In genomic region chr13:27027086-27027667, GRCh38 we compare ENCODE assay signal across 22 cellular contexts.
"Had no signal": no experiment of that assay in that cellular context is flagged by ENCODE, and none has a peak within 500 bp of the region (broad histone marks: within the 10 kb centered on the region; RNA-seq: fewer than 3 reads in every experiment).

No MANE protein-coding gene starts in this region.

- H3K4me3 Mint-ChIP-seq: activated T-helper 1 cell treated with anti-CD3 and anti-CD28 coated beads, Interleukin-12 subunit alpha, Interleukin-12 subunit beta, Interleukin-2, Interleukin-4 antibody, amounts not matched to agents 30 ng/mL and 10 ng/mL and 1 ng/mL, durations not matched to agents 14 hours and 24 hours and 36 hours; dendritic cell treated with granulocyte-macrophage colony-stimulating factor and Interleukin-4, amounts not matched to agents 40 ng/mL and 50 ng/mL, for 4 days; stimulated activated naive B cell treated with anti-CD40 and anti-IgM and Interleukin-4, amounts not matched to agents 10 μg/mL and 1 μg/mL and 100 μg/mL, for 72 hours had no signal

- H2AFZ ChIP-seq: parathyroid adenoma had no signal

- H3K4me1 ChIP-seq: breast epithelium, left ventricle myocardium inferior, parathyroid adenoma, thyroid gland had no signal

- H3K36me3 Mint-ChIP-seq: stimulated activated naive B cell treated with anti-CD40 and anti-IgM and Interleukin-4, amounts not matched to agents 10 μg/mL and 1 μg/mL and 100 μg/mL, for 72 hours had no signal

- ATAC-seq: stimulated activated naive B cell treated with anti-CD40 and anti-IgM and Interleukin-4, amounts not matched to agents 10 μg/mL and 1 μg/mL and 100 μg/mL, for 72 hours; upper lobe of right lung had no signal

- H3K4me2 ChIP-seq: smooth muscle cell had no signal

- H3K9ac ChIP-seq: parathyroid adenoma had no signal

- H3K9me3 Mint-ChIP-seq: activated T-helper 1 cell treated with anti-CD3 and anti-CD28 coated beads, Interleukin-12 subunit alpha, Interleukin-12 subunit beta, Interleukin-2, Interleukin-4 antibody, amounts not matched to agents 30 ng/mL and 10 ng/mL and 1 ng/mL, durations not matched to agents 14 hours and 24 hours and 36 hours; dendritic cell treated with granulocyte-macrophage colony-stimulating factor and Interleukin-4, amounts not matched to agents 40 ng/mL and 50 ng/mL, for 4 days; stimulated activated naive B cell treated with anti-CD40 and anti-IgM and Interleukin-4, amounts not matched to agents 10 μg/mL and 1 μg/mL and 100 μg/mL, for 72 hours had no signal

- H3K27me3 ChIP-seq: breast epithelium, sigmoid colon, stomach, thyroid gland, upper lobe of right lung had no signal

- DNase-seq: activated CD4-positive, alpha-beta T cell treated with anti-CD3 and anti-CD28 coated beads for 4 hours; activated CD4-positive, alpha-beta T cell treated with anti-CD3 and anti-CD28 coated beads, Interleukin-2, amount 50 U/mL, for 48 hours; activated effector memory CD4-positive, alpha-beta T cell treated with anti-CD3 and anti-CD28 coated beads, Interleukin-2, amount 50 U/mL, for 16 hours; activated naive CD4-positive, alpha-beta T cell treated with anti-CD3 and anti-CD28 coated beads, Interleukin-2, amount 50 U/mL, for 16 hours; central memory CD4-positive, alpha-beta T cell; left ventricle myocardium inferior; psoas muscle; sigmoid colon; stimulated activated CD4-positive, alpha-beta T cell treated with anti-CD3 and anti-CD28 coated beads, Interleukin-1b, Interleukin-23, amount 100 ng/mL, for 48 hours; stimulated activated CD4-positive, alpha-beta T cell treated with anti-CD3 and anti-CD28 coated beads, Interleukin-4, amount 100 ng/mL, for 4 hours; stimulated activated CD8-positive, alpha-beta memory T cell treated with anti-CD3 and anti-CD28 coated beads, Interleukin-4, amount 100 ng/mL, for 48 hours; stimulated activated naive B cell treated with anti-CD40 and anti-IgM and Interleukin-4, amounts not matched to agents 10 μg/mL and 1 μg/mL and 100 μg/mL, for 72 hours; stomach; T-helper 1 cell; thyroid gland; upper lobe of right lung had no signal

- H3K27ac Mint-ChIP-seq: activated T-helper 1 cell treated with anti-CD3 and anti-CD28 coated beads, Interleukin-12 subunit alpha, Interleukin-12 subunit beta, Interleukin-2, Interleukin-4 antibody, amounts not matched to agents 30 ng/mL and 10 ng/mL and 1 ng/mL, durations not matched to agents 14 hours and 24 hours and 36 hours; dendritic cell treated with granulocyte-macrophage colony-stimulating factor and Interleukin-4, amounts not matched to agents 40 ng/mL and 50 ng/mL, for 4 days; stimulated activated naive B cell treated with anti-CD40 and anti-IgM and Interleukin-4, amounts not matched to agents 10 μg/mL and 1 μg/mL and 100 μg/mL, for 72 hours had no signal

- H3K36me3 ChIP-seq: breast epithelium, left ventricle myocardium inferior, sigmoid colon, stomach, thyroid gland, upper lobe of right lung had no signal

- H3K9me3 ChIP-seq: breast epithelium, left ventricle myocardium inferior, psoas muscle, sigmoid colon, stomach, thyroid gland, upper lobe of right lung had no signal

- H3K4me3 ChIP-seq: breast epithelium, left ventricle myocardium inferior, lung, psoas muscle, sigmoid colon, smooth muscle cell, stomach, thyroid gland, upper lobe of right lung had no signal

- H3K79me2 ChIP-seq: parathyroid adenoma had no signal
